In the genomic region with DNA sequence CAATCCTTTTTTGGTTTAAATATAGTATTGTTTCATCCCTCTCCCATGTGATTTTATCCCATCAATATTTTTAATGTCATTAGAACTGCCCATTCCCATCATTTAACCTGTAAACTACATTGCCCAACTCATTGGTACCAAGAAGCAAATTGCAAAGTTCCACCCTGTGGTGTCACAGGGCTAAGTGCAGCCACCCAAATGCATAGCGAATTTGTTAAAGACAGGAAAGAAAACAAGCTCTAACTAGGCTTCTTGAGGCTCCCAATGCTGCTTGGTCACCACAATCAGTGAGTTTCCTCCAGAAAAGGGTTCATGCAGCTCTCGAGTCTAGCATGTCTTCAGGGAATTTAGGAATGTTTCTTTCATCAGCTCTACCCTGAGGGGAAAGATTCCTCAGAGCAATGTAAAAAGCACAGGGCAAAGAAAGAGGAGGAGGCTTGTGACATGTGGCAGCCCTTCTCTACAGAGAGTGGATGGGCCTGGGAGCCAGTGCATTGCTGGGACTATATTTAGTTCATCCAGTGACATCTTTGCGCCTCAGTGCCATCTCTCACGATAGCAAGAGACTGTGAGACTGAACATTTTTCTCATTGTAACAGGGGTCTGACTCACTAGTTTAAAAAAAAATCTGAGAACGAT, we compare ENCODE assay signal across 8 cellular contexts. TPM values are rescaled to one million over a fixed set of nuclear protein-coding genes. Genes with fewer than 3 reads are reported as not detected.
DNase-seq lines count a peak whose midpoint lies in the region; ATAC-seq and TF ChIP-seq lines count a peak whose summit lies in the region.

No MANE protein-coding gene starts in this region.

- H2AFZ ChIP-seq in H9 (ENCODE audit: low read length): no peak overlapping the region

- H4K20me1 ChIP-seq in H9 (ENCODE audit: control insufficient read depth, insufficient read depth, insufficient read length): no peaks in the 10 kb centered on the region

- no peak overlapping the region for H2BK120ac ChIP-seq in H9 (ENCODE audit: low read depth, low read length, poor library complexity, severe bottlenecking)

- WGBS in sigmoid colon, 2 donors: 73 to 85% methylated on average over 5 of the region's 5 CpGs
- 52% methylated on average over 5 of the region's 5 CpGs for WGBS in lower leg skin, 2 donors
- no CpG with 5 or more reads among the region's 5 CpGs for WGBS in H9 (ENCODE audit: extremely low coverage, insufficient read length, low lambda C conversion rate)

- peaks cover 8% of the 10 kb centered on the region for H3K9me3 Mint-ChIP-seq in chondrocyte (ENCODE audit: low read depth)
- peaks cover 0 to 3% of the 10 kb centered on the region in 2 experiments; a peak in 2 of 5 replicates for H3K9me3 Mint-ChIP-seq in H9

- H3K56ac ChIP-seq in H9 (ENCODE audit: insufficient read length, low read depth, low read length): no peak overlapping the region

- peak; percentile 55 for TF ChIP-seq CTCF in chondrocyte (IDR thresholded peaks at IDR 0.05)
- no peak for TF ChIP-seq CTCF in sigmoid colon (IDR thresholded peaks at IDR 0.05)
- TF ChIP-seq CTCF in lower leg skin (IDR thresholded peaks at IDR 0.05): no peak
- no peak for TF ChIP-seq CTCF in H9 (conservative IDR thresholded peaks at IDR 0.05)

- no peak overlapping the region for H4K8ac ChIP-seq in H9 (replicated peaks; ENCODE audit: insufficient read length, low read depth, low read length)

- H3K27ac Mint-ChIP-seq in chondrocyte (ENCODE audit: unreplicated experiment) (peak overlapping the region; percentile 100), H9 (no peak overlapping the region)

- TF ChIP-seq POLR2A in sigmoid colon (IDR thresholded peaks at IDR 0.05) (no peak), lower leg skin (IDR thresholded peaks at IDR 0.05) (no peak)

- peak; percentile 43 for ATAC-seq in GM18868 (IDR thresholded peaks at IDR 0.05; ENCODE audit: unreplicated experiment)
- ATAC-seq in HG03139 (IDR thresholded peaks at IDR 0.05; ENCODE audit: unreplicated experiment): peak; percentile 36

- no peak overlapping the region for H3T11ph ChIP-seq in H9 (ENCODE audit: low read length)

- no peak overlapping the region for H3K4me2 ChIP-seq in H9 (ENCODE audit: insufficient read depth, insufficient read length, low read length)

- H3K36me3 ChIP-seq in sigmoid colon: no peaks in the 10 kb centered on the region

- no peak overlapping the region for H3K23ac ChIP-seq in H9 (ENCODE audit: insufficient read length, low read depth, low read length)

- no peaks in the 10 kb centered on the region for H3K79me1 ChIP-seq in H9 (ENCODE audit: insufficient read depth, low read depth, low read length, poor library complexity, severe bottlenecking)

- no peaks in the 10 kb centered on the region for H3K9me3 ChIP-seq in sigmoid colon
- H3K9me3 ChIP-seq in H9 (ENCODE audit: control insufficient read depth, low read depth, low read length): no peaks in the 10 kb centered on the region

- no peaks in the 10 kb centered on the region for H3K23me2 ChIP-seq in H9 (ENCODE audit: insufficient read length, low read depth, low read length, poor library complexity, severe bottlenecking)

- intact Hi-C loops in sigmoid colon (cut with DNase I) (loop anchor here (10.0 kb wide), 1 partner anchor 148 kb away; no protein-coding TSS in a partner anchor), lower leg skin (cut with DNase I; ENCODE audit: low total_unique reads) (no loop called here)

- H2BK5ac ChIP-seq in H9 (ENCODE audit: insufficient read length, low read length): no peak overlapping the region

- H3K18ac ChIP-seq in H9 (ENCODE audit: insufficient read length, low read depth, low read length): no peak overlapping the region

- H4K5ac ChIP-seq in H9 (ENCODE audit: insufficient read length, low read depth, low read length): no peak overlapping the region

- H2AK5ac ChIP-seq in H9 (ENCODE audit: insufficient read length, low read length): no peak overlapping the region

- no peak overlapping the region for H3K4ac ChIP-seq in H9 (ENCODE audit: low read depth, low read length)

- H2BK15ac ChIP-seq in H9 (ENCODE audit: low read depth, low read length): no peak overlapping the region

- H3K27ac ChIP-seq in sigmoid colon: peak overlapping the region; percentile 26 to 64 (median 47)
- no peak overlapping the region for H3K27ac ChIP-seq in H9 (ENCODE audit: insufficient read length, low read depth, low read length)

- no peak for DNase-seq in chondrocyte (ENCODE audit: low spot score)
- no peak for DNase-seq in sigmoid colon
- no peak for DNase-seq in lower leg skin (ENCODE audit: low spot score in 2 of 2)
- DNase-seq in DMS 273 (lab: John Stamatoyannopoulos, UW; ENCODE audit: unreplicated experiment): no peak
- no peak for DNase-seq in activated CD4-positive, alpha-beta T cell treated with anti-CD3 and anti-CD28 coated beads for 4 hours
- DNase-seq in H9: no peak

- H3K9ac ChIP-seq in H9 (ENCODE audit: extremely low read depth, insufficient read length, low read length): no peak overlapping the region

- H3K27me3 ChIP-seq in sigmoid colon: no peaks in the 10 kb centered on the region
- no peaks in the 10 kb centered on the region for H3K27me3 ChIP-seq in H9 (ENCODE audit: insufficient read depth, low read length)

- H3K79me2 ChIP-seq in H9 (ENCODE audit: insufficient read depth, low read length): no peaks in the 10 kb centered on the region

- no peaks in the 10 kb centered on the region for H3K36me3 Mint-ChIP-seq in chondrocyte (ENCODE audit: low read depth)
- no peaks in the 10 kb centered on the region for H3K36me3 Mint-ChIP-seq in H9 (ENCODE audit: insufficient read depth in 1 of 3, low read depth in 3 of 3)

- H3K14ac ChIP-seq in H9 (ENCODE audit: insufficient read depth, low read length): no peak overlapping the region

- H3K4me1 Mint-ChIP-seq in chondrocyte (ENCODE audit: low read depth): peaks cover 63% of the 10 kb centered on the region
- H3K4me1 Mint-ChIP-seq in H9: peaks cover 0 to 2% of the 10 kb centered on the region in 2 experiments; a peak in 1 of 4 replicates

- no peak overlapping the region for H2BK12ac ChIP-seq in H9 (ENCODE audit: insufficient read length, low read depth, low read length)

- H3K4me3 Mint-ChIP-seq in chondrocyte (ENCODE audit: unreplicated experiment) (peak overlapping the region; percentile 72), H9 (no peak overlapping the region)

- H3K4me1 ChIP-seq in sigmoid colon: peaks cover 0 to 19% (median 16%) of the 10 kb centered on the region in 4 donors
- no peaks in the 10 kb centered on the region for H3K4me1 ChIP-seq in H9 (ENCODE audit: insufficient read depth, low read length)

- H2BK20ac ChIP-seq in H9 (ENCODE audit: low read depth, low read length, poor library complexity, severe bottlenecking): no peak overlapping the region

- no peak overlapping the region for H4K91ac ChIP-seq in H9 (ENCODE audit: insufficient read length, low read depth, low read length)

- TF ChIP-seq EP300 in sigmoid colon (IDR thresholded peaks at IDR 0.05): no peak

- H3K27me3 Mint-ChIP-seq in chondrocyte (ENCODE audit: low read depth) (no peaks in the 10 kb centered on the region), H9 (ENCODE audit: low read depth) (no peaks in the 10 kb centered on the region)

- H3K4me3 ChIP-seq in sigmoid colon: no peak overlapping the region
- H3K4me3 ChIP-seq in lower leg skin (ENCODE audit: low read depth, poor library complexity, severe bottlenecking): no peak overlapping the region

RNA-seq across cellular contexts. Expression of gene CAV1, which starts 58.1 kb away (rescaled TPM):
- total RNA-seq in chondrocyte (230 to 297 TPM (median 296 TPM) in 3 replicates), sigmoid colon (100 to 1,000 TPM; 328 to 857 (median 577) TPM), lower leg skin (100 to 1,000 TPM in 3 of 4 donors, 10 to 100 TPM in 1; 78.7 to 178 (median 139) TPM), H9 (2021) (20.2 and 20.9 TPM in 2 replicates)
- polyA plus RNA-seq in sigmoid colon: 10 to 100 TPM in 2 of 3 donors, 1 to 10 TPM in 1; 8.8 to 32.5 (median 18.6) TPM
